ENCODE assay signal across 16 cellular contexts in genomic region chr2:184945824-184946223, GRCh38.
A peak's percentile ranks its signal among the peaks of the same experiment; 100 is the strongest.
DNase-seq lines count a peak whose midpoint lies in the region; ATAC-seq and TF ChIP-seq lines count a peak whose summit lies in the region.
"Had no signal": no experiment of that assay in that cellular context is flagged by ENCODE, and none has a peak within 500 bp of the region (broad histone marks: within the 10 kb centered on the region; RNA-seq: fewer than 3 reads in every experiment).

No MANE protein-coding gene starts in this region.

- no peaks in the 10 kb centered on the region for H3K27me3 ChIP-seq in HUES48 (ENCODE audit: control insufficient read depth, insufficient read depth, low read length)
- no peaks in the 10 kb centered on the region for H3K27me3 ChIP-seq in neural progenitor cell

- DNase-seq in neural progenitor cell (ENCODE audit: low spot score) (no peak), retinal pigment epithelial cell (ENCODE audit: low read depth) (peak; percentile 77), activated gamma-delta T cell treated with Interleukin-2 at 50 U/mL for 16 hours (no peak)
- DNase-seq: C1 segment of cervical spinal cord; Calu3; CD4-positive, alpha-beta memory T cell; COR-L47; DMS153; DND-41; GOT3; HFFc6 had no signal

- H3K9ac ChIP-seq in HUES48 (ENCODE audit: low read depth, low read length): no peak overlapping the region
- H3K9ac ChIP-seq in neural progenitor cell: no peak overlapping the region

- H3K36me3 Mint-ChIP-seq in brain (no peaks in the 10 kb centered on the region), neural progenitor cell (no peaks in the 10 kb centered on the region)
- H3K36me3 Mint-ChIP-seq: CD4-positive, alpha-beta memory T cell had no signal

- no peaks in the 10 kb centered on the region for H3K27me3 Mint-ChIP-seq in brain
- no peaks in the 10 kb centered on the region for H3K27me3 Mint-ChIP-seq in neural progenitor cell (ENCODE audit: insufficient read depth, low read depth)
- H3K27me3 Mint-ChIP-seq: CD4-positive, alpha-beta memory T cell had no signal

- H3K4me2 ChIP-seq in neural progenitor cell: peak overlapping the region; percentile 25

- peak overlapping the region; percentile 47 for H3K27ac ChIP-seq in HUES48 (ENCODE audit: low read depth, low read length)
- peak overlapping the region; percentile 56 for H3K27ac ChIP-seq in neural progenitor cell

- peaks cover 0 to 3% (median 0%) of the 10 kb centered on the region in 5 experiments for H3K9me3 Mint-ChIP-seq in brain
- H3K9me3 Mint-ChIP-seq in neural progenitor cell: no peaks in the 10 kb centered on the region

- H3K27ac Mint-ChIP-seq in brain (peak overlapping the region in 3 of 5 experiments; percentile 10 to 89 (median 48)), neural progenitor cell (peak overlapping the region; percentile 39)
- H3K27ac Mint-ChIP-seq: HFFc6 had no signal

- H3K4me1 ChIP-seq in HUES48 (ENCODE audit: control insufficient read depth, insufficient read depth, low read length) (no peaks in the 10 kb centered on the region), neural progenitor cell (peaks cover 30% of the 10 kb centered on the region)
- H3K4me1 ChIP-seq: HAP-1 had no signal

- no peak for ATAC-seq in HG02973 (IDR thresholded peaks at IDR 0.05; ENCODE audit: unreplicated experiment)
- no peak for ATAC-seq in HG03565 (IDR thresholded peaks at IDR 0.05; ENCODE audit: unreplicated experiment)

- H3K79me2 ChIP-seq in neural progenitor cell (ENCODE audit: low read depth): no peaks in the 10 kb centered on the region

- H3K9me3 ChIP-seq in HUES48 (ENCODE audit: control insufficient read depth, insufficient read depth, low read length): no peaks in the 10 kb centered on the region
- H3K9me3 ChIP-seq in neural progenitor cell (ENCODE audit: low read depth): no peaks in the 10 kb centered on the region
- H3K9me3 ChIP-seq: HAP-1 had no signal

- H4K20me1 ChIP-seq in neural progenitor cell (ENCODE audit: low read depth): no peaks in the 10 kb centered on the region

- H3K4me3 Mint-ChIP-seq in brain (peak overlapping the region in 1 of 5 experiments; percentile 24), neural progenitor cell (no peak overlapping the region)
- H3K4me3 Mint-ChIP-seq: CD4-positive, alpha-beta memory T cell; HFFc6 had no signal

- peaks cover 9% of the 10 kb centered on the region for H3K4me1 Mint-ChIP-seq in brain
- peaks cover 12% of the 10 kb centered on the region for H3K4me1 Mint-ChIP-seq in neural progenitor cell
- H3K4me1 Mint-ChIP-seq: CD4-positive, alpha-beta memory T cell had no signal

- no peak for TF ChIP-seq CTCF in brain (conservative IDR thresholded peaks at IDR 0.05)
- no peak for TF ChIP-seq CTCF in neural progenitor cell (IDR thresholded peaks at IDR 0.05)
- TF ChIP-seq CTCF in retinal pigment epithelial cell (conservative IDR thresholded peaks at IDR 0.05; ENCODE audit: low read depth, low read length): no peak

- H3K36me3 ChIP-seq in HUES48 (ENCODE audit: control insufficient read depth, insufficient read depth, low read length) (no peaks in the 10 kb centered on the region), neural progenitor cell (no peaks in the 10 kb centered on the region)
- H3K36me3 ChIP-seq: HAP-1 had no signal

- no peak overlapping the region for H2AFZ ChIP-seq in neural progenitor cell (replicated peaks)

- H3F3A ChIP-seq in neural progenitor cell (ENCODE audit: low read depth): peaks cover 16% of the 10 kb centered on the region

- H3K4me3 ChIP-seq in HUES48 (ENCODE audit: low read depth, low read length) (no peak overlapping the region), neural progenitor cell (no peak overlapping the region), retinal pigment epithelial cell (ENCODE audit: low read length) (no peak overlapping the region)
- H3K4me3 ChIP-seq: HAP-1 had no signal
